8 cellular contexts compared by ENCODE assay signal in genomic region chrX:23902419-23902818, GRCh38. TPM values are rescaled to one million over a fixed set of nuclear protein-coding genes. Genes with fewer than 3 reads are reported as not detected.
DNase-seq lines count a peak whose midpoint lies in the region; ATAC-seq and TF ChIP-seq lines count a peak whose summit lies in the region.

No MANE protein-coding gene starts in this region.

- H3K4me1 ChIP-seq in hepatocyte (ENCODE audit: insufficient read depth) = peaks cover 32% of the 10 kb centered on the region
- peaks cover 4 to 40% (median 23%) of the 10 kb centered on the region in 6 donors for H3K4me1 ChIP-seq in spleen

- no peaks in the 10 kb centered on the region for H3K27me3 Mint-ChIP-seq in activated CD4-positive, alpha-beta T cell treated with anti-CD3 and anti-CD28 coated beads, Interleukin-2, amount 10 ng/mL, durations not matched to agents 24 days and 14 days

- peaks cover 11% of the 10 kb centered on the region for H3K4me1 Mint-ChIP-seq in activated CD4-positive, alpha-beta T cell treated with anti-CD3 and anti-CD28 coated beads, Interleukin-2, amount 10 ng/mL, durations not matched to agents 24 days and 14 days

- H3K27ac Mint-ChIP-seq in activated CD4-positive, alpha-beta T cell treated with anti-CD3 and anti-CD28 coated beads, Interleukin-2, amount 10 ng/mL, durations not matched to agents 24 days and 14 days = no peak overlapping the region

- H3K27me3 ChIP-seq in hepatocyte = no peaks in the 10 kb centered on the region
- no peaks in the 10 kb centered on the region for H3K27me3 ChIP-seq in spleen (replicated peaks in 1 of 7)

- H3K9me3 ChIP-seq in hepatocyte (ENCODE audit: low read depth) (no peaks in the 10 kb centered on the region), spleen (no peaks in the 10 kb centered on the region)

- peaks cover 4% of the 10 kb centered on the region for H3K36me3 Mint-ChIP-seq in activated CD4-positive, alpha-beta T cell treated with anti-CD3 and anti-CD28 coated beads, Interleukin-2, amount 10 ng/mL, durations not matched to agents 24 days and 14 days (ENCODE audit: low read depth)

- peak; percentile 64 for DNase-seq in activated CD4-positive, alpha-beta T cell treated with anti-CD3 and anti-CD28 coated beads, Interleukin-2, amount 10 ng/mL, durations not matched to agents 24 days and 14 days
- DNase-seq in activated CD4-positive, alpha-beta T cell treated with anti-CD3 and anti-CD28 coated beads, Interleukin-2, amount 50 U/mL, for 4 hours = no peak
- DNase-seq in NCI-H1694 (lab: John Stamatoyannopoulos, UW) (peak; percentile 7), astrocyte of the hippocampus (ENCODE audit: low read depth, low spot score) (peak; percentile 73), hepatocyte (ENCODE audit: low spot score) (peak; percentile 78), spleen (no peak), cerebellar nuclear complex (lab: John Stamatoyannopoulos, UW) (no peak)

- no peak for ATAC-seq in HG03565 (IDR thresholded peaks at IDR 0.05; ENCODE audit: unreplicated experiment)

- H3K4me2 ChIP-seq in hepatocyte = peak overlapping the region; percentile 69

- H3K4me3 Mint-ChIP-seq in activated CD4-positive, alpha-beta T cell treated with anti-CD3 and anti-CD28 coated beads, Interleukin-2, amount 10 ng/mL, durations not matched to agents 24 days and 14 days = no peak overlapping the region

- H4K20me1 ChIP-seq in hepatocyte (ENCODE audit: insufficient read depth, poor library complexity, severe bottlenecking) = no peaks in the 10 kb centered on the region

- H2AFZ ChIP-seq in hepatocyte = peak overlapping the region; percentile 5

- intact Hi-C loops in activated CD4-positive, alpha-beta T cell treated with anti-CD3 and anti-CD28 coated beads, Interleukin-2, amount 10 ng/mL, durations not matched to agents 24 days and 14 days (cut with micrococcal nuclease) = loop anchor here (1.0 to 2.0 kb wide), 5 partner anchors 119 to 265 kb away; partner anchors contain the start of gene SAT1
- intact Hi-C loops in spleen (cut with DNase I; ENCODE audit: low total_unique reads) = loop anchor here (2.0 kb wide), 1 partner anchor 208 kb away; no protein-coding TSS in a partner anchor

- 19% methylated on average over 2 of the region's 2 CpGs for WGBS in hepatocyte (ENCODE audit: low lambda C conversion rate, missing lambda C conversion rate)
- WGBS in spleen, 5 donors = 0 to 7% (median 5%) methylated on average over 2 of the region's 2 CpGs

- TF ChIP-seq CTCF in hepatocyte (IDR thresholded peaks at IDR 0.05; ENCODE audit: poor library complexity) = peak; percentile 69
- TF ChIP-seq CTCF in spleen (IDR thresholded peaks at IDR 0.05 in 8 of 11, conservative IDR thresholded peaks at IDR 0.05 in 3 of 11) = peak; percentile 15 to 67 (median 34)

- H3K9me2 ChIP-seq in hepatocyte (replicated peaks; ENCODE audit: insufficient read depth) = no peaks in the 10 kb centered on the region

- peak overlapping the region; percentile 42 for H3K27ac ChIP-seq in hepatocyte
- peak overlapping the region in 7 of 8 donors; percentile 38 to 87 (median 73) for H3K27ac ChIP-seq in spleen

- no peak for TF ChIP-seq POLR2A in spleen (IDR thresholded peaks at IDR 0.05)

- H3K9me3 Mint-ChIP-seq in activated CD4-positive, alpha-beta T cell treated with anti-CD3 and anti-CD28 coated beads, Interleukin-2, amount 10 ng/mL, durations not matched to agents 24 days and 14 days = no peaks in the 10 kb centered on the region

- H3K4me3 ChIP-seq in hepatocyte (no peak overlapping the region), spleen (peak overlapping the region in 1 of 8 donors; percentile 40)

- H3K79me2 ChIP-seq in hepatocyte = peaks cover 29% of the 10 kb centered on the region

- no peaks in the 10 kb centered on the region for H3K36me3 ChIP-seq in hepatocyte (replicated peaks; ENCODE audit: insufficient read depth, low read depth)
- no peaks in the 10 kb centered on the region for H3K36me3 ChIP-seq in spleen

RNA-seq across cellular contexts. Expression of gene APOO, which starts 5.3 kb away (rescaled TPM):
- 27.1 and 33.7 TPM in 2 replicates for total RNA-seq in activated CD4-positive, alpha-beta T cell treated with anti-CD3 and anti-CD28 coated beads, Interleukin-2, amount 10 ng/mL, durations not matched to agents 24 days and 14 days
- total RNA-seq in hepatocyte = 21.9 and 27.0 TPM in 2 replicates
- 35.3 and 45.1 TPM in 2 replicates for polyA plus RNA-seq in hepatocyte
- 10 to 100 TPM in 6 of 7 donors, 1 to 10 TPM in 1; 5.8 to 18.0 (median 11.2) TPM for total RNA-seq in spleen
- 10 to 100 TPM; 10.2 to 14.5 (median 12.7) TPM for polyA plus RNA-seq in spleen

RNA-seq across cellular contexts. Expression of gene CXorf58, which starts 5.4 kb away (rescaled TPM):
- total RNA-seq in activated CD4-positive, alpha-beta T cell treated with anti-CD3 and anti-CD28 coated beads, Interleukin-2, amount 10 ng/mL, durations not matched to agents 24 days and 14 days = not detected in 2 replicates
- total RNA-seq in hepatocyte = 0.60 and 2.8 TPM in 2 replicates
- polyA plus RNA-seq in hepatocyte = 0.58 TPM in 1 of 2 replicates, not detected in the other
- under 1 TPM in 2 of 7 donors, not detected in 5; 0.36 to 0.92 TPM for total RNA-seq in spleen
- under 1 TPM; 0.04 to 0.16 (median 0.06) TPM for polyA plus RNA-seq in spleen

Comparison
In these comparisons a context has a peak if more than half of its experiments do, and no peak if none do; other contexts are left out.
1. DNase-seq: peak in activated CD4-positive, alpha-beta T cell treated with anti-CD3 and anti-CD28 coated beads, Interleukin-2, amount 10 ng/mL, durations not matched to agents 24 days and 14 days (single experiment), NCI-H1694 (single experiment), astrocyte of the hippocampus (single experiment) and hepatocyte (single experiment); none in activated CD4-positive, alpha-beta T cell treated with anti-CD3 and anti-CD28 coated beads, Interleukin-2, amount 50 U/mL, for 4 hours (0 of 2), spleen (single experiment) and cerebellar nuclear complex (0 of 2).